In genomic region chr17:77631307-77631706, GRCh38 we compare ENCODE assay signal across 32 cellular contexts.
"Had no signal": no experiment of that assay in that cellular context is flagged by ENCODE, and none has a peak within 500 bp of the region (broad histone marks: within the 10 kb centered on the region; RNA-seq: fewer than 3 reads in every experiment).

No MANE protein-coding gene starts in this region.

- H3K36me3 Mint-ChIP-seq: brain had no signal

- H3K27ac ChIP-seq: ascending aorta, breast epithelium, cardiac muscle cell, coronary artery, dorsolateral prefrontal cortex, WERI-Rb-1 had no signal

- H3K4me3 ChIP-seq: ascending aorta, breast epithelium, cardiac muscle cell, coronary artery, dorsolateral prefrontal cortex had no signal

- H3K4me1 Mint-ChIP-seq: activated B cell treated with CpG ODN at 0.5 μM for 24 hours, endodermal cell, T-helper 17 cell had no signal

- DNase-seq: activated B cell treated with CpG ODN at 0.5 μM for 24 hours; activated CD4-positive, alpha-beta T cell treated with anti-CD3 and anti-CD28 coated beads for 48 hours; activated CD4-positive, alpha-beta T cell treated with anti-CD3 and anti-CD28 coated beads, Interleukin-2, amount 50 U/mL, for 1 hour; activated CD4-positive, alpha-beta T cell treated with anti-CD3 and anti-CD28 coated beads, Interleukin-2, amount 50 U/mL, for 48 hours; activated CD8-positive, alpha-beta memory T cell treated with anti-CD3 and anti-CD28 coated beads for 24 hours; activated CD8-positive, alpha-beta T cell treated with anti-CD3 and anti-CD28 coated beads for 36 hours; activated gamma-delta T cell; activated naive CD4-positive, alpha-beta T cell; activated naive CD8-positive, alpha-beta T cell treated with anti-CD3 and anti-CD28 coated beads, Interleukin-2, amount 10 ng/mL, durations not matched to agents 7 days and 5 days; activated T-cell treated with anti-CD3 and anti-CD28 coated beads, Interleukin-2, amount 50 U/mL, for 4 hours; central memory CD4-positive, alpha-beta T cell; cerebellar nuclear complex; dorsolateral prefrontal cortex; effector memory CD4-positive, alpha-beta T cell; endodermal cell; foreskin fibroblast; T-helper 1 cell; T-helper 17 cell; T1000; WERI-Rb-1 had no signal

- H3K36me3 ChIP-seq: ascending aorta, breast epithelium, cardiac muscle cell, WERI-Rb-1 had no signal

- ATAC-seq: activated CD4-positive, CD25-positive, alpha-beta regulatory T cell treated with anti-CD3 and anti-CD28 coated beads, Interleukin-2, amount 50 U/mL, for 24 hours; activated CD8-positive, alpha-beta T cell treated with anti-CD3 and anti-CD28 coated beads for 36 hours; activated naive CD4-positive, alpha-beta T cell treated with anti-CD3 and anti-CD28 coated beads, Interleukin-2, amount 50 U/mL, for 72 hours; activated T-cell treated with anti-CD3 and anti-CD28 coated beads, Interleukin-2, amount 50 U/mL, for 4 hours; activated T-helper 17 cell treated with anti-CD3 and anti-CD28 coated beads, Interleukin-2, amount 50 U/mL, for 72 hours; esophagus mucosa; T-helper 17 cell had no signal

- H3K27ac Mint-ChIP-seq: activated B cell treated with CpG ODN at 0.5 μM for 24 hours; activated CD8-positive, alpha-beta T cell treated with anti-CD3 and anti-CD28 coated beads for 36 hours; activated naive CD4-positive, alpha-beta T cell treated with anti-CD3 and anti-CD28 coated beads, Interleukin-2, amount 10 ng/mL, durations not matched to agents 7 days and 5 days; activated naive CD4-positive, alpha-beta T cell treated with anti-CD3 and anti-CD28 coated beads, Interleukin-2, amount 50 U/mL, for 72 hours; activated naive CD8-positive, alpha-beta T cell treated with anti-CD3 and anti-CD28 coated beads, Interleukin-2, amount 10 ng/mL, durations not matched to agents 7 days and 5 days; activated T-helper 17 cell treated with anti-CD3 and anti-CD28 coated beads, Interleukin-2, amount 50 U/mL, for 72 hours; brain; dendritic cell treated with granulocyte-macrophage colony-stimulating factor and Interleukin-4, amounts not matched to agents 40 ng/mL and 50 ng/mL, for 4 days; endodermal cell; T-helper 17 cell; T-helper 2 cell treated with Interferon-gamma antibody and Interleukin-4, amounts not matched to agents 5 μg/mL and 100 μg/mL, for 36 hours had no signal

- H3K9me3 ChIP-seq: ascending aorta had no signal

- H3K4me1 ChIP-seq: ascending aorta, breast epithelium had no signal

- H3K4me3 Mint-ChIP-seq: activated B cell treated with CpG ODN at 0.5 μM for 24 hours; activated CD8-positive, alpha-beta T cell treated with anti-CD3 and anti-CD28 coated beads for 36 hours; activated naive CD4-positive, alpha-beta T cell treated with anti-CD3 and anti-CD28 coated beads, Interleukin-2, amount 10 ng/mL, durations not matched to agents 7 days and 5 days; activated naive CD8-positive, alpha-beta T cell treated with anti-CD3 and anti-CD28 coated beads, Interleukin-2, amount 10 ng/mL, durations not matched to agents 7 days and 5 days; activated T-cell treated with anti-CD3 and anti-CD28 coated beads, Interleukin-2, amount 50 U/mL, for 4 hours; activated T-helper 17 cell treated with anti-CD3 and anti-CD28 coated beads, Interleukin-2, amount 50 U/mL, for 72 hours; brain; dendritic cell treated with granulocyte-macrophage colony-stimulating factor and Interleukin-4, amounts not matched to agents 40 ng/mL and 50 ng/mL, for 4 days; endodermal cell; T-helper 17 cell; T-helper 2 cell treated with Interferon-gamma antibody and Interleukin-4, amounts not matched to agents 5 μg/mL and 100 μg/mL, for 36 hours had no signal

- H3K27me3 ChIP-seq: ascending aorta, breast epithelium, cardiac muscle cell had no signal

- H3K27me3 Mint-ChIP-seq: brain had no signal
